In the genomic region with DNA sequence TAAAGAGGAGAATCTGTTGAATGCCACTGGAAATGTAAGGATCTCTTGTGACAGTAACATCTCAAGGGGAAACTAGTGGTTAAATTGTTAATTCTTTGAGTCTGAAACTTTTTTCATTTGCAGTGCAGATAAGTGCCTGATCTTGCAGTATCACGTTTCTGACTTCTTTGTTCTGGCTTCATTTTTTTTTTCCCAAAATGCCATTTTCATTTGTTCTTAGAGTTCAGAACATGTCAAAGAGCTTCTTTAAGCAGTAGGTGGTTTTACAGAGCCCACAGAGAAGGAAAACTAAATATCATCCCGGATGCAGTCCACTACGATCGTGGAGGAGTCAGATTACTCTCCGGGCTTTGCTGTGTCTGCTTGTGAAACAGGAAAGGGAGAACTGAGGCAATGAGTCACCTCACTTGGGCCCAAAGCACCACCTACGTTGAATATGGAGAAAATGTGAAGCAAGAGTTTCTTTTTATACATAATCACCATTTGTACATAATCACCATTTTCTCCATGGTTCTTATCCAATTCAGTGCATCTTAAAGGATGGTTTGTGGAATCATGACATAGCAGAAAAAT, we compare ENCODE assay signal across 11 cellular contexts. TPM values are rescaled to one million over a fixed set of nuclear protein-coding genes. Genes with fewer than 3 reads are reported as not detected.
DNase-seq lines count a peak whose midpoint lies in the region; ATAC-seq and TF ChIP-seq lines count a peak whose summit lies in the region.
"Had no signal": no experiment of that assay in that cellular context is flagged by ENCODE, and none has a peak within 500 bp of the region (broad histone marks: within the 10 kb centered on the region; RNA-seq: fewer than 3 reads in every experiment).

No MANE protein-coding gene starts in this region.

- no peak overlapping the region for H3K27ac Mint-ChIP-seq in activated naive CD8-positive, alpha-beta T cell treated with anti-CD3 and anti-CD28 coated beads for 36 hours
- H3K27ac Mint-ChIP-seq: CD8-positive, alpha-beta T cell had no signal

- CTCF ChIA-PET in mammary epithelial cell (lab: Charles Lee; ENCODE audit: low non-redundant PET) = no interaction called here

- peak overlapping the region; percentile 21 for H3K27ac ChIP-seq in mammary epithelial cell (ENCODE audit: insufficient read depth, low read depth, low read length)

- ATAC-seq in GM21515 (IDR thresholded peaks at IDR 0.05; ENCODE audit: unreplicated experiment) = no peak
- ATAC-seq: CD8-positive, alpha-beta T cell had no signal

- H3K9ac ChIP-seq in mammary epithelial cell (ENCODE audit: insufficient read depth, low read length) = no peak overlapping the region

- H3K36me3 Mint-ChIP-seq in activated naive CD8-positive, alpha-beta T cell treated with anti-CD3 and anti-CD28 coated beads for 36 hours = no peaks in the 10 kb centered on the region
- H3K36me3 Mint-ChIP-seq: CD8-positive, alpha-beta T cell had no signal

- H2AFZ ChIP-seq in mammary epithelial cell (ENCODE audit: low read depth, low read length) = no peak overlapping the region

- dilution Hi-C loops in mammary epithelial cell (cut with HindIII; ENCODE audit: low sequenced_read_pairs) = no loop called here

- peaks cover 26% of the 10 kb centered on the region for H3K4me1 ChIP-seq in mammary epithelial cell (ENCODE audit: insufficient read depth, low read length)

- H3K36me3 ChIP-seq in mammary epithelial cell (ENCODE audit: insufficient read depth, low read length) = peaks cover 78% of the 10 kb centered on the region

- in situ Hi-C loops in mammary epithelial cell (cut with MboI; ENCODE audit: low sequenced_read_pairs in 2 of 2) = loop anchor here in 1 of 2 donors (25.0 kb wide), 1 partner anchor 556 kb away; no protein-coding TSS in a partner anchor

- 65% methylated on average over 6 of the region's 6 CpGs for WGBS in mammary epithelial cell (ENCODE audit: low coverage, missing lambda C conversion rate)

- no peak overlapping the region for H3K4me2 ChIP-seq in mammary epithelial cell (ENCODE audit: insufficient read depth, low read depth, low read length)

- peak; percentile 79 for DNase-seq in EL
- DNase-seq in NOMO-1 treated with DMSO at 0.1 percent for 48 hours (lab: John Stamatoyannopoulos, UW; ENCODE audit: unreplicated experiment) = peak; percentile 80
- DNase-seq in mammary epithelial cell = peak; percentile 46
- peak; percentile 91 for DNase-seq in non-pigmented ciliary epithelial cell (ENCODE audit: low read depth)
- DNase-seq in middle frontal gyrus (ENCODE audit: extremely low spot score, low spot score) = no peak
- no peak for DNase-seq in activated naive CD8-positive, alpha-beta T cell treated with anti-CD3 and anti-CD28 coated beads for 36 hours
- DNase-seq in DMS153 (lab: John Stamatoyannopoulos, UW) = no peak
- DNase-seq: activated gamma-delta T cell; CD8-positive, alpha-beta T cell; NCI-H1694 treated with DMSO at 0.1 percent for 48 hours had no signal

- no peaks in the 10 kb centered on the region for H3K9me3 ChIP-seq in mammary epithelial cell (replicated peaks; ENCODE audit: insufficient read depth, low read length)

- H3K79me2 ChIP-seq in mammary epithelial cell (ENCODE audit: insufficient read depth, low read length) = peaks cover 95% of the 10 kb centered on the region

- H3K27me3 Mint-ChIP-seq in activated naive CD8-positive, alpha-beta T cell treated with anti-CD3 and anti-CD28 coated beads for 36 hours = no peaks in the 10 kb centered on the region

- no peak overlapping the region for H3K4me3 Mint-ChIP-seq in activated naive CD8-positive, alpha-beta T cell treated with anti-CD3 and anti-CD28 coated beads for 36 hours
- H3K4me3 Mint-ChIP-seq: CD8-positive, alpha-beta T cell had no signal

- peaks cover 34% of the 10 kb centered on the region for H4K20me1 ChIP-seq in mammary epithelial cell (ENCODE audit: insufficient read depth, low read length)

- H3K9me3 Mint-ChIP-seq in activated naive CD8-positive, alpha-beta T cell treated with anti-CD3 and anti-CD28 coated beads for 36 hours = no peaks in the 10 kb centered on the region
- H3K9me3 Mint-ChIP-seq: CD8-positive, alpha-beta T cell had no signal

- BruUV-seq in mammary epithelial cell (replicated peaks; lab: Mats Ljungman, UMichigan) = no TSS peak

- H3K27me3 ChIP-seq in mammary epithelial cell (ENCODE audit: insufficient read depth, low read length) = no peaks in the 10 kb centered on the region

- intact Hi-C loops in mammary epithelial cell (cut with micrococcal nuclease) = no loop called here

- no peak overlapping the region for H3K4me3 ChIP-seq in mammary epithelial cell (replicated peaks in 1 of 3; ENCODE audit: insufficient read depth in 1 of 3, low read depth in 2 of 3, low read length in 3 of 3)

- no peaks in the 10 kb centered on the region for H3K4me1 Mint-ChIP-seq in activated naive CD8-positive, alpha-beta T cell treated with anti-CD3 and anti-CD28 coated beads for 36 hours

- TF ChIP-seq CTCF in mammary epithelial cell (conservative IDR thresholded peaks at IDR 0.05 in 1 of 2, IDR thresholded peaks at IDR 0.05 in 1 of 2; ENCODE audit: extremely low read depth in 1 of 2, insufficient read depth in 1 of 2, low read depth in 1 of 2, low read length in 2 of 2) = no peak

RNA-seq across cellular contexts. Expression of a gene that starts 43.9 kb away (rescaled TPM):
- 100 to 1,000 TPM in 1 of 2 donors, 10 to 100 TPM in 1; 23.8 to 189 TPM for total RNA-seq in mammary epithelial cell
- polyA plus RNA-seq in mammary epithelial cell = 41.2 TPM
- polyA minus RNA-seq in mammary epithelial cell = 46.4 TPM
- not detected for total RNA-seq in activated naive CD8-positive, alpha-beta T cell treated with anti-CD3 and anti-CD28 coated beads for 36 hours
- total RNA-seq: CD8-positive, alpha-beta T cell had no signal

Comparison
In these comparisons a context has a peak if more than half of its experiments do, and no peak if none do; other contexts are left out.
1. DNase-seq: peak in EL (single experiment), NOMO-1 treated with DMSO at 0.1 percent for 48 hours (single experiment), mammary epithelial cell (single experiment) and non-pigmented ciliary epithelial cell (single experiment); none in middle frontal gyrus (single experiment), activated naive CD8-positive, alpha-beta T cell treated with anti-CD3 and anti-CD28 coated beads for 36 hours (single experiment) and DMS153 (single experiment).
2. RNA of a gene that starts 43.9 kb away (total RNA-seq): 23.8 to 189 TPM in mammary epithelial cell; not detected in activated naive CD8-positive, alpha-beta T cell treated with anti-CD3 and anti-CD28 coated beads for 36 hours; every median in the first group is over 10 times any median in the second.